In the genomic region with DNA sequence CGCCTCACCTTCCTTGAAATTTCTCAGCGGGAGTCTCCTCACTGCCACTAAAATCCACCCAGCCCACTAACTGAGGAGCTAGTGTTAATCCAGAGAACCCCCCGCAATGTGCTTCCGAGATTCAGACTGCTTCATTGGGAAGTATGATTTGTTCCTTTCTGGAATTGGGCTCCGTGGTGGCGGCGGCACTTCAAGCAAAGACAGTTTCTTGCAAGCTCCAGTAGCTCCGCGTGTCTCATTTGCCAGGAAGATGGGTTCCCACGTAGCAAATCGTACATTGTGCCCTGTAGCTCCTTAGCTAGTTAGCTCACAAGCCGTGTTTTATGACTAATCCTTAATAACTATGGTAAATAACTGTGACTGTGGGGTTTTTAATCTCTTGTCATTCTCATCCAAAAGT, we compare ENCODE assay signal across 30 cellular contexts. TPM values are rescaled to one million over a fixed set of nuclear protein-coding genes. Genes with fewer than 3 reads are reported as not detected.
"Had no signal": no experiment of that assay in that cellular context is flagged by ENCODE, and none has a peak within 500 bp of the region (broad histone marks: within the 10 kb centered on the region; RNA-seq: fewer than 3 reads in every experiment).

No MANE protein-coding gene starts in this region.

- DNase-seq: cerebellar nuclear complex; cortex of kidney; effector CD4-positive, alpha-beta T cell; foreskin fibroblast; gastrocnemius medialis; heart left ventricle; kidney; mucosa of descending colon; naive B cell; ovary; right lobe of liver; small intestine; stimulated activated CD4-positive, alpha-beta T cell treated with anti-CD3 and anti-CD28 coated beads, Interleukin-12 subunit alpha, Interleukin-12 subunit beta, amount 100 ng/mL, for 4 hours; stimulated activated CD4-positive, alpha-beta T cell treated with anti-CD3 and anti-CD28 coated beads, Interleukin-1b, Interleukin-23, amount 100 ng/mL, for 48 hours; stimulated activated CD4-positive, alpha-beta T cell treated with anti-CD3 and anti-CD28 coated beads, Interleukin-4, amount 100 ng/mL, for 1 hour; stimulated activated CD8-positive, alpha-beta memory T cell treated with anti-CD3 and anti-CD28 coated beads, Interleukin-4, amount 100 ng/mL, for 48 hours; stimulated activated naive CD4-positive, alpha-beta T cell treated with Interleukin-2 at 50 U/mL for 16 hours; stomach; transverse colon; upper lobe of right lung; uterus had no signal

- H3K36me3 ChIP-seq: gastrocnemius medialis, ovary, stomach, transverse colon, upper lobe of right lung, uterus had no signal

- H3K27me3 ChIP-seq: ovary, right lobe of liver, uterus had no signal

- H3K9me3 ChIP-seq: gastrocnemius medialis, heart left ventricle, mucosa of descending colon, ovary, right lobe of liver, stomach, transverse colon, upper lobe of right lung, uterus had no signal

- H3K4me3 ChIP-seq: gastrocnemius medialis, hepatocyte, lung, mucosa of descending colon, ovary, right lobe of liver, stomach, transverse colon, upper lobe of right lung, uterus had no signal

- H3K36me3 Mint-ChIP-seq: memory B cell; naive B cell; natural killer cell treated with Interleukin-12 subunit alpha and Interleukin-12 subunit beta and Interleukin-15 and Interleukin-18, amount 100 ng/mL, for 72 hours had no signal

- H3K4me3 Mint-ChIP-seq: memory B cell; naive B cell; natural killer cell treated with Interleukin-12 subunit alpha and Interleukin-12 subunit beta and Interleukin-15 and Interleukin-18, amount 100 ng/mL, for 72 hours; neural crest cell had no signal

- H3K9me3 Mint-ChIP-seq: memory B cell; natural killer cell treated with Interleukin-12 subunit alpha and Interleukin-12 subunit beta and Interleukin-15 and Interleukin-18, amount 100 ng/mL, for 72 hours; neural crest cell had no signal

- H3K27ac Mint-ChIP-seq: memory B cell; naive B cell; natural killer cell treated with Interleukin-12 subunit alpha and Interleukin-12 subunit beta and Interleukin-15 and Interleukin-18, amount 100 ng/mL, for 72 hours had no signal

- H3K27ac ChIP-seq: epithelial cell of prostate, gastrocnemius medialis, heart left ventricle, hepatocyte, ovary, right lobe of liver, stomach, transverse colon, upper lobe of right lung, uterus had no signal

- H3K4me1 ChIP-seq: gastrocnemius medialis, heart left ventricle, right lobe of liver, stomach, transverse colon, upper lobe of right lung, uterus had no signal

- ATAC-seq: esophagus mucosa; gastrocnemius medialis; heart left ventricle; mucosa of descending colon; natural killer cell treated with Interleukin-12 subunit alpha and Interleukin-12 subunit beta and Interleukin-15 and Interleukin-18, amount 100 ng/mL, for 72 hours; upper lobe of right lung had no signal

- H3K4me1 Mint-ChIP-seq: neural crest cell had no signal

RNA-seq across cellular contexts. Expression of gene SLC6A1, which starts 45.4 kb away (rescaled TPM):
- total RNA-seq: dermis microvascular lymphatic vessel endothelial cell; glomerular endothelial cell; natural killer cell treated with Interleukin-12 subunit alpha and Interleukin-12 subunit beta and Interleukin-15 and Interleukin-18, amount 100 ng/mL, for 72 hours had no signal
